In genomic region chr1:15747378-15747777, GRCh38 we compare ENCODE assay signal across 1 cellular context.
A peak's percentile ranks its signal among the peaks of the same experiment; 100 is the strongest.
TF ChIP-seq lines count a peak whose summit lies in the region.

No MANE protein-coding gene starts in this region.

TF ChIP-seq in HepG2, 621 proteins besides CTCF, POLR2A, EP300 and RAD21 (continued from another document and continues in another):
- TF ChIP-seq, protein P1, sequence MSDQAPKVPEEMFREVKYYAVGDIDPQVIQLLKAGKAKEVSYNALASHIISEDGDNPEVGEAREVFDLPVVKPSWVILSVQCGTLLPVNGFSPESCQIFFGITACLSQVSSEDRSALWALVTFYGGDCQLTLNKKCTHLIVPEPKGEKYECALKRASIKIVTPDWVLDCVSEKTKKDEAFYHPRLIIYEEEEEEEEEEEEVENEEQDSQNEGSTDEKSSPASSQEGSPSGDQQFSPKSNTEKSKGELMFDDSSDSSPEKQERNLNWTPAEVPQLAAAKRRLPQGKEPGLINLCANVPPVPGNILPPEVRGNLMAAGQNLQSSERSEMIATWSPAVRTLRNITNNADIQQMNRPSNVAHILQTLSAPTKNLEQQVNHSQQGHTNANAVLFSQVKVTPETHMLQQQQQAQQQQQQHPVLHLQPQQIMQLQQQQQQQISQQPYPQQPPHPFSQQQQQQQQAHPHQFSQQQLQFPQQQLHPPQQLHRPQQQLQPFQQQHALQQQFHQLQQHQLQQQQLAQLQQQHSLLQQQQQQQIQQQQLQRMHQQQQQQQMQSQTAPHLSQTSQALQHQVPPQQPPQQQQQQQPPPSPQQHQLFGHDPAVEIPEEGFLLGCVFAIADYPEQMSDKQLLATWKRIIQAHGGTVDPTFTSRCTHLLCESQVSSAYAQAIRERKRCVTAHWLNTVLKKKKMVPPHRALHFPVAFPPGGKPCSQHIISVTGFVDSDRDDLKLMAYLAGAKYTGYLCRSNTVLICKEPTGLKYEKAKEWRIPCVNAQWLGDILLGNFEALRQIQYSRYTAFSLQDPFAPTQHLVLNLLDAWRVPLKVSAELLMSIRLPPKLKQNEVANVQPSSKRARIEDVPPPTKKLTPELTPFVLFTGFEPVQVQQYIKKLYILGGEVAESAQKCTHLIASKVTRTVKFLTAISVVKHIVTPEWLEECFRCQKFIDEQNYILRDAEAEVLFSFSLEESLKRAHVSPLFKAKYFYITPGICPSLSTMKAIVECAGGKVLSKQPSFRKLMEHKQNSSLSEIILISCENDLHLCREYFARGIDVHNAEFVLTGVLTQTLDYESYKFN (CRISPR knock-in tag; conservative IDR thresholded peaks at IDR 0.05), result peak; percentile 80
- TF ChIP-seq, protein P2, sequence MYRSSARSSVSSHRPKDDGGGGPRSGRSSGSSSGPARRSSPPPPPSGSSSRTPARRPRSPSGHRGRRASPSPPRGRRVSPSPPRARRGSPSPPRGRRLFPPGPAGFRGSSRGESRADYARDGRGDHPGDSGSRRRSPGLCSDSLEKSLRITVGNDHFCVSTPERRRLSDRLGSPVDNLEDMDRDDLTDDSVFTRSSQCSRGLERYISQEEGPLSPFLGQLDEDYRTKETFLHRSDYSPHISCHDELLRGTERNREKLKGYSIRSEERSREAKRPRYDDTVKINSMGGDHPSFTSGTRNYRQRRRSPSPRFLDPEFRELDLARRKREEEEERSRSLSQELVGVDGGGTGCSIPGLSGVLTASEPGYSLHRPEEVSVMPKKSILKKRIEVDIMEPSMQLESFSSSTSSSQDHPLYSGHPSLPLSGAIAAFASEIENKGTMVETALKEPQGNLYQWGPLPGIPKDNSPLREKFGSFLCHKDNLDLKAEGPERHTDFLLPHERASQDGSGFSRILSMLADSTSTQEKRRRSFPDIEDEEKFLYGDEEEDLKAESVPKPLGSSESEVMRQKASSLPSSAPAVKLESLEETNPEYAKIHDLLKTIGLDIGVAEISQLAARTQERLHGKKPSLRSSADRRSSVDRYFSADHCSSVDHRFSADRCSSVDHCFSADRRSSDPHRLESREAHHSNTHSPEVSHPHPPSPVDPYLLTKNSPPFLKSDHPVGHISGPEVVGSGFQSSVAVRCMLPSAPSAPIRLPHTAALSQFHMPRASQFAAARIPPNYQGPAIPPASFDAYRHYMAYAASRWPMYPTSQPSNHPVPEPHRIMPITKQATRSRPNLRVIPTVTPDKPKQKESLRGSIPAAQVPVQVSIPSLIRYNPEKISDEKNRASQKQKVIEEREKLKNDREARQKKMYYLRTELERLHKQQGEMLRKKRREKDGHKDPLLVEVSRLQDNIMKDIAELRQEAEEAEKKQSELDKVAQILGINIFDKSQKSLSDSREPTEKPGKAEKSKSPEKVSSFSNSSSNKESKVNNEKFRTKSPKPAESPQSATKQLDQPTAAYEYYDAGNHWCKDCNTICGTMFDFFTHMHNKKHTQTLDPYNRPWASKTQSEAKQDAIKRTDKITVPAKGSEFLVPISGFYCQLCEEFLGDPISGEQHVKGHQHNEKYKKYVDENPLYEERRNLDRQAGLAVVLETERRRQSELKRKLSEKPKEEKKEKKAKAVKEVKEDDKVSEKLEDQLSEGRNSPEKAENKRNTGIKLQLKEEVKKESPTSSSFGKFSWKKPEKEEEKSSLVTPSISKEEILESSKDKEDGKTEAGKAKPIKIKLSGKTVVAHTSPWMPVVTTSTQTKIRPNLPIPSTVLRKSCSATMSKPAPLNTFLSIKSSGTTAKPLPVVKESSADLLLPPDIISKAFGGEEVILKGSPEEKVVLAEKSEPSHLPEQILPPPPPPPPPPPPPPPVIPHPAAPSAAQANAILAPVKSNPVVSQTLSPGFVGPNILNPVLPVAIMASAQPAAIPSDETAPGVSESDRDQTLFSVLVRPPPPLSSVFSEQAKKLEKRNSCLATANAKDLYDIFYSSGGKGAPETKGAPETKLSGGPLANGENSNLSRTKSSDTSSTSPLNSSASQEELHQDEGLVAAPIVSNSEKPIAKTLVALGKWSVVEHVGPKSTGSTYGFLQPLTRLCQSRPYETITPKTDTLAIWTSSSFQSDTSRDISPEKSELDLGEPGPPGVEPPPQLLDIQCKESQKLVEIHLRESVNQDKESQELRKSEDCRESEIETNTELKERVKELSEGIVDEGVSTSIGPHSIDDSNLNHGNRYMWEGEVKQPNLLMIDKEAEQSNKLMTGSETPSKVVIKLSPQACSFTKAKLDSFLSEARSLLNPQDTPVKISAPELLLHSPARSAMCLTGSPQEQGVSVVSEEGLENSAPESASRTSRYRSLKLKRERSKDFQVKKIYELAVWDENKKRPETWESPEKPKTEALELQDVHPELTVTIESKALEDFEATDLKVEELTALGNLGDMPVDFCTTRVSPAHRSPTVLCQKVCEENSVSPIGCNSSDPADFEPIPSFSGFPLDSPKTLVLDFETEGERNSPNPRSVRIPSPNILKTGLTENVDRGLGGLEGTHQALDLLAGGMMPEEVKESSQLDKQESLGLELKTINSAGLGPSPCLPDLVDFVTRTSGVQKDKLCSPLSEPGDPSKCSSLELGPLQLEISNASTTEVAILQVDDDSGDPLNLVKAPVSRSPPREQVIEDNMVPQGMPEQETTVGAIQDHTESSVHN (CRISPR knock-in tag; IDR thresholded peaks at IDR 0.05), result 0 out of 2 replicates have a peak, but pooled peaks have one; percentile 57
- TF ChIP-seq MEF2D (CRISPR knock-in tag; IDR thresholded peaks at IDR 0.05) (peak; percentile 17; the same call in 1 of the 2 replicates), TBX2 (CRISPR knock-in tag; IDR thresholded peaks at IDR 0.05; ENCODE audit: borderline replicate concordance) (peak; percentile 51; the same call in 1 of the 2 replicates), ZFP91 (CRISPR knock-in tag; IDR thresholded peaks at IDR 0.05; ENCODE audit: borderline replicate concordance) (0 out of 2 replicates have a peak, but pooled peaks have one; percentile 25), ZZZ3 (CRISPR knock-in tag; IDR thresholded peaks at IDR 0.05; ENCODE audit: borderline replicate concordance) (0 out of 2 replicates have a peak, but pooled peaks have one; percentile 37), PAWR (CRISPR knock-in tag; IDR thresholded peaks at IDR 0.05; ENCODE audit: borderline replicate concordance) (no peak), ZNF713 (CRISPR knock-in tag; IDR thresholded peaks at IDR 0.05) (no peak), ZNF362 (CRISPR knock-in tag; IDR thresholded peaks at IDR 0.05; ENCODE audit: borderline replicate concordance) (peak; percentile 59; the same call in 1 of the 2 replicates), NR2F1 (CRISPR knock-in tag; IDR thresholded peaks at IDR 0.05) (peak in 1 of 2 experiments; percentile 73; a peak in 3 of 4 replicates), POLR2AphosphoS5 (IDR thresholded peaks at IDR 0.05; ENCODE audit: low read depth, low read length) (no peak), ZFY (CRISPR knock-in tag; IDR thresholded peaks at IDR 0.05) (peak; percentile 24; the same call in 1 of the 2 replicates), RXRA (CRISPR knock-in tag; IDR thresholded peaks at IDR 0.05) (peak; percentile 59; the same call in 1 of the 2 replicates), PHF21A (CRISPR knock-in tag; IDR thresholded peaks at IDR 0.05) (0 out of 2 replicates have a peak, but pooled peaks have one; percentile 30), FOXA3 (CRISPR knock-in tag; IDR thresholded peaks at IDR 0.05) (peak; percentile 53; the same call in 1 of the 2 replicates), KAT8 (CRISPR knock-in tag; IDR thresholded peaks at IDR 0.05) (0 out of 2 replicates have a peak, but pooled peaks have one; percentile 14)
- TF ChIP-seq, protein P3, sequence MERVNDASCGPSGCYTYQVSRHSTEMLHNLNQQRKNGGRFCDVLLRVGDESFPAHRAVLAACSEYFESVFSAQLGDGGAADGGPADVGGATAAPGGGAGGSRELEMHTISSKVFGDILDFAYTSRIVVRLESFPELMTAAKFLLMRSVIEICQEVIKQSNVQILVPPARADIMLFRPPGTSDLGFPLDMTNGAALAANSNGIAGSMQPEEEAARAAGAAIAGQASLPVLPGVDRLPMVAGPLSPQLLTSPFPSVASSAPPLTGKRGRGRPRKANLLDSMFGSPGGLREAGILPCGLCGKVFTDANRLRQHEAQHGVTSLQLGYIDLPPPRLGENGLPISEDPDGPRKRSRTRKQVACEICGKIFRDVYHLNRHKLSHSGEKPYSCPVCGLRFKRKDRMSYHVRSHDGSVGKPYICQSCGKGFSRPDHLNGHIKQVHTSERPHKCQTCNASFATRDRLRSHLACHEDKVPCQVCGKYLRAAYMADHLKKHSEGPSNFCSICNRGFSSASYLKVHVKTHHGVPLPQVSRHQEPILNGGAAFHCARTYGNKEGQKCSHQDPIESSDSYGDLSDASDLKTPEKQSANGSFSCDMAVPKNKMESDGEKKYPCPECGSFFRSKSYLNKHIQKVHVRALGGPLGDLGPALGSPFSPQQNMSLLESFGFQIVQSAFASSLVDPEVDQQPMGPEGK (CRISPR knock-in tag; IDR thresholded peaks at IDR 0.05), result peak; percentile 36
- TF ChIP-seq, protein P4, sequence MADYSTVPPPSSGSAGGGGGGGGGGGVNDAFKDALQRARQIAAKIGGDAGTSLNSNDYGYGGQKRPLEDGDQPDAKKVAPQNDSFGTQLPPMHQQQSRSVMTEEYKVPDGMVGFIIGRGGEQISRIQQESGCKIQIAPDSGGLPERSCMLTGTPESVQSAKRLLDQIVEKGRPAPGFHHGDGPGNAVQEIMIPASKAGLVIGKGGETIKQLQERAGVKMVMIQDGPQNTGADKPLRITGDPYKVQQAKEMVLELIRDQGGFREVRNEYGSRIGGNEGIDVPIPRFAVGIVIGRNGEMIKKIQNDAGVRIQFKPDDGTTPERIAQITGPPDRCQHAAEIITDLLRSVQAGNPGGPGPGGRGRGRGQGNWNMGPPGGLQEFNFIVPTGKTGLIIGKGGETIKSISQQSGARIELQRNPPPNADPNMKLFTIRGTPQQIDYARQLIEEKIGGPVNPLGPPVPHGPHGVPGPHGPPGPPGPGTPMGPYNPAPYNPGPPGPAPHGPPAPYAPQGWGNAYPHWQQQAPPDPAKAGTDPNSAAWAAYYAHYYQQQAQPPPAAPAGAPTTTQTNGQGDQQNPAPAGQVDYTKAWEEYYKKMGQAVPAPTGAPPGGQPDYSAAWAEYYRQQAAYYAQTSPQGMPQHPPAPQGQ (CRISPR knock-in tag; IDR thresholded peaks at IDR 0.05; ENCODE audit: borderline replicate concordance), result no peak
- TF ChIP-seq, protein P5, sequence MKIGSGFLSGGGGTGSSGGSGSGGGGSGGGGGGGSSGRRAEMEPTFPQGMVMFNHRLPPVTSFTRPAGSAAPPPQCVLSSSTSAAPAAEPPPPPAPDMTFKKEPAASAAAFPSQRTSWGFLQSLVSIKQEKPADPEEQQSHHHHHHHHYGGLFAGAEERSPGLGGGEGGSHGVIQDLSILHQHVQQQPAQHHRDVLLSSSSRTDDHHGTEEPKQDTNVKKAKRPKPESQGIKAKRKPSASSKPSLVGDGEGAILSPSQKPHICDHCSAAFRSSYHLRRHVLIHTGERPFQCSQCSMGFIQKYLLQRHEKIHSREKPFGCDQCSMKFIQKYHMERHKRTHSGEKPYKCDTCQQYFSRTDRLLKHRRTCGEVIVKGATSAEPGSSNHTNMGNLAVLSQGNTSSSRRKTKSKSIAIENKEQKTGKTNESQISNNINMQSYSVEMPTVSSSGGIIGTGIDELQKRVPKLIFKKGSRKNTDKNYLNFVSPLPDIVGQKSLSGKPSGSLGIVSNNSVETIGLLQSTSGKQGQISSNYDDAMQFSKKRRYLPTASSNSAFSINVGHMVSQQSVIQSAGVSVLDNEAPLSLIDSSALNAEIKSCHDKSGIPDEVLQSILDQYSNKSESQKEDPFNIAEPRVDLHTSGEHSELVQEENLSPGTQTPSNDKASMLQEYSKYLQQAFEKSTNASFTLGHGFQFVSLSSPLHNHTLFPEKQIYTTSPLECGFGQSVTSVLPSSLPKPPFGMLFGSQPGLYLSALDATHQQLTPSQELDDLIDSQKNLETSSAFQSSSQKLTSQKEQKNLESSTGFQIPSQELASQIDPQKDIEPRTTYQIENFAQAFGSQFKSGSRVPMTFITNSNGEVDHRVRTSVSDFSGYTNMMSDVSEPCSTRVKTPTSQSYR (CRISPR knock-in tag; IDR thresholded peaks at IDR 0.05; ENCODE audit: borderline replicate concordance), result peak; percentile 90
- TF ChIP-seq, protein P6, sequence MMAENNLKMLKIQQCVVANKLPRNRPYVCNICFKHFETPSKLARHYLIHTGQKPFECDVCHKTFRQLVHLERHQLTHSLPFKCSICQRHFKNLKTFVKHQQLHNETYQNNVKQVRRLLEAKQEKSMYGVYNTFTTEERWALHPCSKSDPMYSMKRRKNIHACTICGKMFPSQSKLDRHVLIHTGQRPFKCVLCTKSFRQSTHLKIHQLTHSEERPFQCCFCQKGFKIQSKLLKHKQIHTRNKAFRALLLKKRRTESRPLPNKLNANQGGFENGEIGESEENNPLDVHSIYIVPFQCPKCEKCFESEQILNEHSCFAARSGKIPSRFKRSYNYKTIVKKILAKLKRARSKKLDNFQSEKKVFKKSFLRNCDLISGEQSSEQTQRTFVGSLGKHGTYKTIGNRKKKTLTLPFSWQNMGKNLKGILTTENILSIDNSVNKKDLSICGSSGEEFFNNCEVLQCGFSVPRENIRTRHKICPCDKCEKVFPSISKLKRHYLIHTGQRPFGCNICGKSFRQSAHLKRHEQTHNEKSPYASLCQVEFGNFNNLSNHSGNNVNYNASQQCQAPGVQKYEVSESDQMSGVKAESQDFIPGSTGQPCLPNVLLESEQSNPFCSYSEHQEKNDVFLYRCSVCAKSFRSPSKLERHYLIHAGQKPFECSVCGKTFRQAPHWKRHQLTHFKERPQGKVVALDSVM (CRISPR knock-in tag; IDR thresholded peaks at IDR 0.05), result peak; percentile 83
